1 cellular context compared by ENCODE assay signal in genomic region chr3:62601238-62601856, GRCh38.
TF ChIP-seq lines count a peak whose summit lies in the region.

No MANE protein-coding gene starts in this region.

TF ChIP-seq in IMR-90, 13 proteins besides CTCF, POLR2A, EP300 and RAD21:
- TF ChIP-seq ELK1 (IDR thresholded peaks at IDR 0.05; ENCODE audit: borderline replicate concordance, low read depth, low read length) (no peak), MAFK (IDR thresholded peaks at IDR 0.05; ENCODE audit: low read depth, low read length) (peak; percentile 89), USF2 (IDR thresholded peaks at IDR 0.05; ENCODE audit: low read depth, low read length) (peak; percentile 88), CHD1 (IDR thresholded peaks at IDR 0.05; ENCODE audit: low read depth, low read length) (no peak), MXI1 (IDR thresholded peaks at IDR 0.05; ENCODE audit: borderline replicate concordance, low read depth, low read length) (0 out of 2 replicates have a peak, but pooled peaks have one; percentile 45), BHLHE40 (IDR thresholded peaks at IDR 0.05; ENCODE audit: low read depth, low read length) (peak; percentile 77), RCOR1 (IDR thresholded peaks at IDR 0.05; ENCODE audit: insufficient replicate concordance, low read length) (no peak), RFX5 (IDR thresholded peaks at IDR 0.05; ENCODE audit: low read depth, low read length) (no peak), CEBPB (IDR thresholded peaks at IDR 0.05; ENCODE audit: low read depth, low read length) (no peak), MAZ (IDR thresholded peaks at IDR 0.05; ENCODE audit: borderline replicate concordance, low read depth, low read length) (no peak), FOS (IDR thresholded peaks at IDR 0.05; ENCODE audit: low read depth, low read length) (peak; percentile 82), SMC3 (IDR thresholded peaks at IDR 0.05; ENCODE audit: low read depth, low read length) (no peak), NFE2L2 (IDR thresholded peaks at IDR 0.05; ENCODE audit: low read depth, low read length) (no peak)
